In genomic region chr1:15071936-15072335, GRCh38 we compare ENCODE assay signal across 9 cellular contexts.
"Had no signal": no experiment of that assay in that cellular context is flagged by ENCODE, and none has a peak within 500 bp of the region (broad histone marks: within the 10 kb centered on the region; RNA-seq: fewer than 3 reads in every experiment).

No MANE protein-coding gene starts in this region.

- H3K4me3 Mint-ChIP-seq: HFFc6 had no signal

- H3K36me3 ChIP-seq: HAP-1 had no signal

- H2AFZ ChIP-seq: GM23248 had no signal

- H3K27ac Mint-ChIP-seq: HFFc6 had no signal

- H3K9me3 Mint-ChIP-seq: HFFc6 had no signal

- H3K4me3 ChIP-seq: GM23248, HAP-1 had no signal

- H3K4me1 ChIP-seq: HAP-1 had no signal

- ATAC-seq: HCT116 had no signal

- H3K27ac ChIP-seq: GM23248, HL-60 had no signal

- DNase-seq: GM23248, GOT3, H7, HFFc6, IMR-90, KBM-7 had no signal

- H3K9ac ChIP-seq: GM23248 had no signal

- H3K9me3 ChIP-seq: HAP-1 had no signal
